34 cellular contexts compared by ENCODE assay signal in genomic region chr12:132566551-132567131, GRCh38. TPM values are rescaled to one million over a fixed set of nuclear protein-coding genes. Genes with fewer than 3 reads are reported as not detected.
DNase-seq lines count a peak whose midpoint lies in the region; ATAC-seq, FAIRE-seq and TF ChIP-seq lines count a peak whose summit lies in the region.
"Had no signal": no experiment of that assay in that cellular context is flagged by ENCODE, and none has a peak within 500 bp of the region (broad histone marks: within the 10 kb centered on the region; RNA-seq: fewer than 3 reads in every experiment).

No MANE protein-coding gene starts in this region.

- H3K79me2 ChIP-seq in HepG2 (ENCODE audit: insufficient read depth, low read length), result peaks cover 3% of the 10 kb centered on the region

- peaks cover 17% of the 10 kb centered on the region; the same call in 1 of the 2 replicates for H4K20me1 ChIP-seq in HepG2 (ENCODE audit: insufficient read depth, low read length)

- CTCF ChIA-PET in HepG2 (lab: Yijun Ruan, JAX; ENCODE audit: low intra/inter-chr PET ratio, low total read pairs), result no interaction called here

- ATAC-seq in HepG2, result no peak
- no peak for ATAC-seq in GM18858 (IDR thresholded peaks at IDR 0.05; ENCODE audit: unreplicated experiment)
- ATAC-seq: mucosa of descending colon, natural killer cell had no signal

- no peak overlapping the region for H2AFZ ChIP-seq in HepG2 (ENCODE audit: low read length)

- H3K4me3 ChIP-seq in HepG2 (replicated peaks in 1 of 3; ENCODE audit: insufficient read depth in 1 of 3, low read depth in 2 of 3, low read length in 3 of 3), result no peak overlapping the region
- H3K4me3 ChIP-seq in ascending aorta, result no peak overlapping the region
- H3K4me3 ChIP-seq: adrenal gland, lung, mucosa of descending colon, Peyer's patch, SJCRH30, tibial nerve had no signal

- H3K9me3 ChIP-seq in HepG2 (ENCODE audit: low read length) (no peaks in the 10 kb centered on the region), ascending aorta (no peaks in the 10 kb centered on the region)
- H3K9me3 ChIP-seq: adrenal gland, mucosa of descending colon, Peyer's patch, SJCRH30, tibial nerve had no signal

- no peak overlapping the region for H3K4me2 ChIP-seq in HepG2 (ENCODE audit: low read depth, low read length)

- no peak for TF ChIP-seq EP300 in HepG2 (IDR thresholded peaks at IDR 0.05; ENCODE audit: low read depth in 2 of 2, low read length in 2 of 2)
- no peak for TF ChIP-seq EP300 in HepG2 (CRISPR knock-in tag; IDR thresholded peaks at IDR 0.05; ENCODE audit: borderline replicate concordance)

- H3K27me3 ChIP-seq in HepG2 (ENCODE audit: control insufficient read depth in 1 of 2, insufficient read depth in 2 of 2, low read length in 2 of 2), result no peaks in the 10 kb centered on the region
- H3K27me3 ChIP-seq in ascending aorta, result no peaks in the 10 kb centered on the region
- H3K27me3 ChIP-seq: adrenal gland, Peyer's patch, SJCRH30, tibial nerve had no signal

- POLR2A ChIA-PET in HepG2 (lab: Yijun Ruan, JAX), result no interaction called here

- H3K27ac ChIP-seq in cingulate gyrus (ENCODE audit: low read depth, low read length), result peak overlapping the region; percentile 4
- no peak overlapping the region for H3K27ac ChIP-seq in HepG2 (ENCODE audit: extremely low read length, insufficient read depth, low read length)
- no peak overlapping the region for H3K27ac ChIP-seq in substantia nigra (ENCODE audit: low read depth, low read length, poor library complexity, severe bottlenecking)
- H3K27ac ChIP-seq in ascending aorta, result no peak overlapping the region
- H3K27ac ChIP-seq: adrenal gland, Peyer's patch, SJCRH30, tibial nerve had no signal

- DNase-seq in amygdala (lab: John Stamatoyannopoulos, UW) (peak in 50 of 56 donors; percentile 6 to 81 (median 53)), HepG2 (ENCODE audit: low spot score) (no peak), substantia nigra (lab: John Stamatoyannopoulos, UW) (peak in 46 of 49 donors; percentile 7 to 86 (median 62)), ascending aorta (ENCODE audit: low spot score in 2 of 2) (no peak), GDM1 (lab: John Stamatoyannopoulos, UW) (no peak)
- DNase-seq: activated CD4-positive, alpha-beta memory T cell treated with anti-CD3 and anti-CD28 coated beads, Interleukin-2, amount 10 ng/mL, durations not matched to agents 7 days and 5 days; activated CD8-positive, alpha-beta memory T cell treated with anti-CD3 and anti-CD28 coated beads, Interleukin-2, amount 50 U/mL, for 48 hours; activated naive CD4-positive, alpha-beta T cell treated with anti-CD3 and anti-CD28 coated beads, Interleukin-2, amount 10 ng/mL, durations not matched to agents 7 days and 5 days; adrenal gland; DMS53; endodermal cell; HFFc6; kidney glomerular epithelial cell; mucosa of descending colon; natural killer cell; NCI-H1048; NCI-H2107; NCI-H446; NCI-H748 treated with DMSO at 0.1 percent for 48 hours; Peyer's patch; SJCRH30; small intestine; stimulated activated CD4-positive, alpha-beta T cell treated with anti-CD3 and anti-CD28 coated beads, Interleukin-1b, Interleukin-23, amount 100 ng/mL, for 48 hours; SW 1271; T-helper 9 cell had no signal

- no peak for TF ChIP-seq RAD21 in HepG2 (CRISPR knock-in tag; IDR thresholded peaks at IDR 0.05)

- no peak overlapping the region for H3K9ac ChIP-seq in HepG2 (ENCODE audit: insufficient read depth, low read depth, low read length)

- H3K4me1 ChIP-seq in HepG2 (ENCODE audit: insufficient read depth, low read length) (peaks cover 2% of the 10 kb centered on the region; the same call in 1 of the 2 replicates), ascending aorta (no peaks in the 10 kb centered on the region)
- H3K4me1 ChIP-seq: adrenal gland, SJCRH30 had no signal

- no peak for TF ChIP-seq CTCF in HepG2 (CRISPR knock-in tag; IDR thresholded peaks at IDR 0.05)
- TF ChIP-seq CTCF in ascending aorta (IDR thresholded peaks at IDR 0.05), result no peak

- peaks cover 3 to 13% of the 10 kb centered on the region in 2 experiments; a peak in 3 of 5 replicates for H3K36me3 ChIP-seq in HepG2 (replicated peaks in 1 of 2; ENCODE audit: control insufficient read depth in 1 of 2, insufficient read depth in 2 of 2, low read length in 2 of 2)
- H3K36me3 ChIP-seq in ascending aorta, result peaks cover 7 to 21% of the 10 kb centered on the region in 2 donors
- H3K36me3 ChIP-seq: adrenal gland had no signal

- WGBS in HepG2 (ENCODE audit: low lambda C conversion rate), result 97% methylated on average over 9 of the region's 23 CpGs

- no peak for FAIRE-seq in HepG2 (lab: Jason Lieb, UNC)
- FAIRE-seq: bronchial epithelial cell, small intestine had no signal

- TF ChIP-seq POLR2A in HepG2 (IDR thresholded peaks at IDR 0.05; ENCODE audit: insufficient read depth in 1 of 2, low read depth in 2 of 2, low read length in 2 of 2), result no peak

- no TSS peak for BruUV-seq in HepG2 (replicated peaks; lab: Mats Ljungman, UMichigan)

- in situ Hi-C loops in HepG2 (cut with HindIII; ENCODE audit: extremely low pct_ligation_motif_present, low pct_unique_long_range_greater_than_20kb), result no loop called here

- intact Hi-C loops in HepG2 (cut with micrococcal nuclease; ENCODE audit: unreplicated experiment), result no loop called here
- intact Hi-C loops in ascending aorta (cut with DNase I), result no loop called here

TF ChIP-seq in HepG2, 621 proteins besides CTCF, POLR2A, EP300 and RAD21:
- TF ChIP-seq KAT8 (CRISPR knock-in tag; IDR thresholded peaks at IDR 0.05), result no peak
- TF ChIP-seq AGO2 (optimal IDR thresholded peaks at IDR 0.05; ENCODE audit: low read depth, low read length), result peak; percentile 62
- no peak for TF ChIP-seq RAD51 (IDR thresholded peaks at IDR 0.05; ENCODE audit: borderline replicate concordance)
TF ChIP-seq in HepG2: peak in this region for 1.

RNA-seq across cellular contexts. Expression of gene LRCOL1, which starts 43.7 kb away (rescaled TPM):
- total RNA-seq in HepG2 (2016; rRNA removed; fragmentation: Illumina TruSeq; extraction: Trizol) (not detected in 2 replicates), ascending aorta (not detected)
- total RNA-seq in HepG2 (2016; cell fraction: cytosol; rRNA removed; fragmentation: Illumina TruSeq; extraction: Trizol; ENCODE audit: low read depth), result not detected in 2 replicates
- total RNA-seq in HepG2 (2016; cell fraction: insoluble cytoplasmic fraction; rRNA removed; fragmentation: Illumina TruSeq; extraction: Trizol), result not detected in 2 replicates
- not detected in 2 replicates for total RNA-seq in HepG2 (2016; cell fraction: membrane; rRNA removed; fragmentation: Illumina TruSeq; extraction: Trizol)
- not detected in 2 replicates for total RNA-seq in HepG2 (2016; cell fraction: nucleus; rRNA removed; fragmentation: Illumina TruSeq; extraction: Trizol)
- 0.14 TPM in 1 of 2 replicates, not detected in the other for polyA plus RNA-seq in HepG2 (2011; rRNA removed)
- polyA plus RNA-seq in HepG2 (2011; cell fraction: cytosol; rRNA removed), result 0.05 and 0.09 TPM in 2 replicates
- 0.57 TPM in 1 of 2 replicates, not detected in the other for polyA plus RNA-seq in HepG2 (2011; cell fraction: nucleus; rRNA removed)
- polyA plus RNA-seq in HepG2 (2012), result not detected in 2 replicates
- polyA plus RNA-seq in HepG2 (2016; cell fraction: cytosol; fragmentation: Illumina TruSeq; extraction: Trizol; ENCODE audit: low read depth), result not detected in 2 replicates
- not detected in 2 replicates for polyA plus RNA-seq in HepG2 (2016; cell fraction: insoluble cytoplasmic fraction; fragmentation: Illumina TruSeq; extraction: Trizol; ENCODE audit: low read depth)
- not detected in 2 replicates for polyA plus RNA-seq in HepG2 (2016; cell fraction: membrane; fragmentation: Illumina TruSeq; extraction: Trizol; ENCODE audit: low read depth)
- not detected in 2 replicates for polyA plus RNA-seq in HepG2 (2016; cell fraction: nucleus; fragmentation: Illumina TruSeq; extraction: Trizol; ENCODE audit: insufficient read depth, low read depth)
- polyA minus RNA-seq in HepG2 (2011; rRNA and poly(A)+ RNA removed; ENCODE audit: low replicate concordance), result not detected in 2 replicates
- not detected in 2 replicates for polyA minus RNA-seq in HepG2 (2011; cell fraction: cytosol; rRNA and poly(A)+ RNA removed)
- polyA minus RNA-seq in HepG2 (2011; cell fraction: nucleus; rRNA and poly(A)+ RNA removed), result not detected in 2 replicates
- total RNA-seq: activated CD4-positive, alpha-beta memory T cell treated with anti-CD3 and anti-CD28 coated beads, Interleukin-2, amount 10 ng/mL, durations not matched to agents 7 days and 5 days; activated T-helper 1 cell treated with anti-CD3 and anti-CD28 coated beads, Interleukin-12 subunit alpha, Interleukin-12 subunit beta, Interleukin-2, Interleukin-4 antibody, amounts not matched to agents 30 ng/mL and 10 ng/mL and 1 ng/mL, durations not matched to agents 14 hours and 24 hours and 36 hours; bronchial epithelial cell; endodermal cell; HT-29; mucosa of descending colon; natural killer cell; osteoblast; Peyer's patch; SJCRH30; tibial nerve had no signal

RNA-seq across cellular contexts. Expression of gene P2RX2, which starts 51.9 kb away (rescaled TPM):
- total RNA-seq in HepG2 (2016; rRNA removed; fragmentation: Illumina TruSeq; extraction: Trizol), result not detected in 2 replicates
- not detected in 2 replicates for total RNA-seq in HepG2 (2016; cell fraction: cytosol; rRNA removed; fragmentation: Illumina TruSeq; extraction: Trizol; ENCODE audit: low read depth)
- not detected in 2 replicates for total RNA-seq in HepG2 (2016; cell fraction: insoluble cytoplasmic fraction; rRNA removed; fragmentation: Illumina TruSeq; extraction: Trizol)
- not detected in 2 replicates for total RNA-seq in HepG2 (2016; cell fraction: membrane; rRNA removed; fragmentation: Illumina TruSeq; extraction: Trizol)
- total RNA-seq in HepG2 (2016; cell fraction: nucleus; rRNA removed; fragmentation: Illumina TruSeq; extraction: Trizol), result not detected in 2 replicates
- not detected in 2 replicates for polyA plus RNA-seq in HepG2 (2011; rRNA removed)
- not detected in 2 replicates for polyA plus RNA-seq in HepG2 (2011; cell fraction: cytosol; rRNA removed)
- polyA plus RNA-seq in HepG2 (2011; cell fraction: nucleus; rRNA removed), result not detected in 2 replicates
- polyA plus RNA-seq in HepG2 (2012), result not detected in 2 replicates
- not detected in 2 replicates for polyA plus RNA-seq in HepG2 (2016; cell fraction: cytosol; fragmentation: Illumina TruSeq; extraction: Trizol; ENCODE audit: low read depth)
- polyA plus RNA-seq in HepG2 (2016; cell fraction: insoluble cytoplasmic fraction; fragmentation: Illumina TruSeq; extraction: Trizol; ENCODE audit: low read depth), result not detected in 2 replicates
- polyA plus RNA-seq in HepG2 (2016; cell fraction: membrane; fragmentation: Illumina TruSeq; extraction: Trizol; ENCODE audit: low read depth), result not detected in 2 replicates
- polyA plus RNA-seq in HepG2 (2016; cell fraction: nucleus; fragmentation: Illumina TruSeq; extraction: Trizol; ENCODE audit: insufficient read depth, low read depth), result not detected in 2 replicates
- not detected in 2 replicates for polyA minus RNA-seq in HepG2 (2011; rRNA and poly(A)+ RNA removed; ENCODE audit: low replicate concordance)
- polyA minus RNA-seq in HepG2 (2011; cell fraction: cytosol; rRNA and poly(A)+ RNA removed), result not detected in 2 replicates
- polyA minus RNA-seq in HepG2 (2011; cell fraction: nucleus; rRNA and poly(A)+ RNA removed), result not detected in 2 replicates
- total RNA-seq in ascending aorta, result not detected
- total RNA-seq: activated CD4-positive, alpha-beta memory T cell treated with anti-CD3 and anti-CD28 coated beads, Interleukin-2, amount 10 ng/mL, durations not matched to agents 7 days and 5 days; activated T-helper 1 cell treated with anti-CD3 and anti-CD28 coated beads, Interleukin-12 subunit alpha, Interleukin-12 subunit beta, Interleukin-2, Interleukin-4 antibody, amounts not matched to agents 30 ng/mL and 10 ng/mL and 1 ng/mL, durations not matched to agents 14 hours and 24 hours and 36 hours; bronchial epithelial cell; HFFc6; HT-29; natural killer cell; osteoblast; SJCRH30; tibial nerve had no signal
- polyA plus RNA-seq: BJ had no signal

Comparison
In these comparisons a context has a peak if more than half of its experiments do, and no peak if none do; other contexts are left out.
1. DNase-seq: peak in amygdala (50 of 56) and substantia nigra (46 of 49); none in HepG2 (single experiment), ascending aorta (0 of 2) and GDM1 (single experiment).